In the genomic region with DNA sequence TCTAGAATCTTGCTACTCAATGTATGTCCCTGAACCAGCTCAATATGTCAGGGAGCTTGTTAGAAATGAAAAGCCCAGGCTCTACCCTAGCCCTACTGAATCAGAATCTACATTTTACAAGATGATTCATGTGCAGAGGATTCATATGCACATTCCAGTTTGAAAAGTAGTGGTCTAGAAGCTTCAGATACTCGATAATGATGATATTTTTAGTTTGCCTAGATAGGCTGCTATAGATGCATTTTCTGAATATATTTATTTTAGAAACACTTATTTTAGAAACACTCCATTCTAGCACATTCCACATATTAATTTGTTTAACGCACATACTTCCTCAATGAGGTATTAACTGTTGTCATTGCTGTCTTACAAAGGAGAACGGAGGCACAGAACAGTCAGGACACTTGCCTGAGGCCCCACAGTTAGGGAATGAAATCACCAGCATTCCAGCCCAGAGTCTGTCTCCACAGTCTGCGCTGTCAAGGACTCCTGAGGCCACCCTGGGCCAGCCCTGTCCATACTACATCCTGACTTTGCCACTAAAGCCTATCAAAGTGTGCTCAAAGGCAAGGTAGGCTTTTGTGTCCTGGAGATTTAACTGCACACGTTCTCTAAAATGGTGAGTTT, we compare ENCODE assay signal across 23 cellular contexts.
A peak's percentile ranks its signal among the peaks of the same experiment; 100 is the strongest.
DNase-seq lines count a peak whose midpoint lies in the region; ATAC-seq, FAIRE-seq and TF ChIP-seq lines count a peak whose summit lies in the region.
"Had no signal": no experiment of that assay in that cellular context is flagged by ENCODE, and none has a peak within 500 bp of the region (broad histone marks: within the 10 kb centered on the region; RNA-seq: fewer than 3 reads in every experiment).

No MANE protein-coding gene starts in this region.

- TF ChIP-seq CTCF in HepG2 (CRISPR knock-in tag; IDR thresholded peaks at IDR 0.05) (no peak), right lobe of liver (IDR thresholded peaks at IDR 0.05) (no peak)

- no TSS peak for BruUV-seq in HepG2 (replicated peaks; lab: Mats Ljungman, UMichigan)

- 30% methylated on average over 5 of the region's 5 CpGs for WGBS in HepG2 (ENCODE audit: low lambda C conversion rate)
- 83% methylated on average over 5 of the region's 5 CpGs for WGBS in right lobe of liver (ENCODE audit: insufficient coverage, low coverage, low lambda C conversion rate, missing lambda C conversion rate)

- H3K27ac ChIP-seq in HepG2 (ENCODE audit: extremely low read length, insufficient read depth, low read length) (no peak overlapping the region), right lobe of liver (no peak overlapping the region), SK-N-MC (peak overlapping the region; percentile 98)
- H3K27ac ChIP-seq: gastroesophageal sphincter, Peyer's patch, tibial artery had no signal

- no peak overlapping the region for H3K4me2 ChIP-seq in HepG2 (ENCODE audit: low read depth, low read length)

- no peak for TF ChIP-seq RAD21 in HepG2 (CRISPR knock-in tag; IDR thresholded peaks at IDR 0.05)

- H3K9ac ChIP-seq in HepG2 (ENCODE audit: insufficient read depth, low read depth, low read length), result no peak overlapping the region
- peak overlapping the region; percentile 66 for H3K9ac ChIP-seq in SK-N-MC (ENCODE audit: insufficient read length)

- no peaks in the 10 kb centered on the region for H3K79me2 ChIP-seq in HepG2 (ENCODE audit: insufficient read depth, low read length)

- no peak for TF ChIP-seq POLR2A in HepG2 (IDR thresholded peaks at IDR 0.05; ENCODE audit: insufficient read depth in 1 of 2, low read depth in 2 of 2, low read length in 2 of 2)
- TF ChIP-seq POLR2A in right lobe of liver (IDR thresholded peaks at IDR 0.05), result no peak

- no peak for FAIRE-seq in HepG2 (lab: Jason Lieb, UNC)
- no peak for FAIRE-seq in urothelium cell line (lab: Jason Lieb, UNC)

- H3K27me3 ChIP-seq in HepG2 (ENCODE audit: control insufficient read depth in 1 of 2, insufficient read depth in 2 of 2, low read length in 2 of 2) (peaks cover 0 to 24% of the 10 kb centered on the region in 2 experiments; a peak in 2 of 5 replicates), right lobe of liver (no peaks in the 10 kb centered on the region)
- H3K27me3 ChIP-seq: ascending aorta, gastroesophageal sphincter, Peyer's patch, tibial artery had no signal

- H4K20me1 ChIP-seq in HepG2 (ENCODE audit: insufficient read depth, low read length), result no peaks in the 10 kb centered on the region

- CTCF ChIA-PET in HepG2 (lab: Yijun Ruan, JAX; ENCODE audit: low intra/inter-chr PET ratio, low total read pairs), result no interaction called here

- intact Hi-C loops in HepG2 (cut with micrococcal nuclease; ENCODE audit: unreplicated experiment), result no loop called here
- intact Hi-C loops in right lobe of liver (cut with DNase I), result no loop called here

- H3K4me1 ChIP-seq in HepG2 (ENCODE audit: insufficient read depth, low read length), result no peaks in the 10 kb centered on the region
- no peaks in the 10 kb centered on the region for H3K4me1 ChIP-seq in right lobe of liver
- H3K4me1 ChIP-seq: gastroesophageal sphincter, Peyer's patch had no signal

- DNase-seq in HepG2 (ENCODE audit: low spot score) (no peak), right lobe of liver (no peak), SK-N-MC (ENCODE audit: low read depth, low spot score) (no peak), fibroblast of peridontal ligament (ENCODE audit: extremely low read depth) (peak; percentile 67), urothelium cell line (ENCODE audit: low spot score) (peak; percentile 32), SKM-1 (lab: John Stamatoyannopoulos, UW; ENCODE audit: unreplicated experiment) (no peak), Kasumi-1 (lab: John Stamatoyannopoulos, UW) (no peak)
- DNase-seq: 8988T; activated CD4-positive, alpha-beta T cell treated with anti-CD3 and anti-CD28 coated beads, Interleukin-2, amount 50 U/mL, for 1 hour; activated naive CD4-positive, alpha-beta T cell; CD4-positive, alpha-beta T cell; DND-41; KG1; mucosa of descending colon; NCI-H82; Peyer's patch; stimulated activated naive CD4-positive, alpha-beta T cell; tibial artery had no signal

- H3K9me3 ChIP-seq in HepG2 (ENCODE audit: low read length), result no peaks in the 10 kb centered on the region
- H3K9me3 ChIP-seq in right lobe of liver, result no peaks in the 10 kb centered on the region
- no peaks in the 10 kb centered on the region for H3K9me3 ChIP-seq in SK-N-MC (ENCODE audit: low read depth, low read length)
- H3K9me3 ChIP-seq: ascending aorta, gastroesophageal sphincter, mucosa of descending colon, Peyer's patch, tibial artery had no signal

- in situ Hi-C loops in HepG2 (cut with HindIII; ENCODE audit: extremely low pct_ligation_motif_present, low pct_unique_long_range_greater_than_20kb), result no loop called here

- POLR2A ChIA-PET in HepG2 (lab: Yijun Ruan, JAX), result no interaction called here

- no peak overlapping the region for H2AFZ ChIP-seq in HepG2 (ENCODE audit: low read length)

- peak; percentile 82 for ATAC-seq in HepG2
- no peak for ATAC-seq in right lobe of liver
- ATAC-seq in GM21619 (IDR thresholded peaks at IDR 0.05; ENCODE audit: unreplicated experiment), result no peak
- ATAC-seq: gastroesophageal sphincter, HCT116, left lobe of liver, mucosa of descending colon had no signal

- no peak overlapping the region for H3K4me3 ChIP-seq in HepG2 (replicated peaks in 1 of 3; ENCODE audit: insufficient read depth in 1 of 3, low read depth in 2 of 3, low read length in 3 of 3)
- no peak overlapping the region for H3K4me3 ChIP-seq in right lobe of liver
- no peak overlapping the region for H3K4me3 ChIP-seq in SK-N-MC
- H3K4me3 ChIP-seq: ascending aorta, gastroesophageal sphincter, mucosa of descending colon, Peyer's patch, tibial artery had no signal

- TF ChIP-seq EP300 in HepG2 (IDR thresholded peaks at IDR 0.05; ENCODE audit: low read depth in 2 of 2, low read length in 2 of 2) (no peak), HepG2 (CRISPR knock-in tag; IDR thresholded peaks at IDR 0.05; ENCODE audit: borderline replicate concordance) (no peak)

- H3K36me3 ChIP-seq in HepG2 (replicated peaks in 1 of 2; ENCODE audit: control insufficient read depth in 1 of 2, insufficient read depth in 2 of 2, low read length in 2 of 2) (no peaks in the 10 kb centered on the region), right lobe of liver (no peaks in the 10 kb centered on the region), SK-N-MC (ENCODE audit: insufficient read depth, low read length) (no peaks in the 10 kb centered on the region)
- H3K36me3 ChIP-seq: ascending aorta, gastroesophageal sphincter, Peyer's patch, tibial artery had no signal

TF ChIP-seq in HepG2, 621 proteins besides CTCF, POLR2A, EP300 and RAD21:
- peak; percentile 84 for TF ChIP-seq ZNF768 (CRISPR knock-in tag; IDR thresholded peaks at IDR 0.05)
- no peak for TF ChIP-seq GATAD1 (CRISPR knock-in tag; IDR thresholded peaks at IDR 0.05)
- TF ChIP-seq TEAD3 (CRISPR knock-in tag; optimal IDR thresholded peaks at IDR 0.05; ENCODE audit: borderline replicate concordance), result peak; percentile 36

Comparison
In these comparisons a context has a peak if more than half of its experiments do, and no peak if none do; other contexts are left out.
1. DNase-seq: peak in fibroblast of peridontal ligament (single experiment) and urothelium cell line (single experiment); none in HepG2 (single experiment), right lobe of liver (0 of 3), SK-N-MC (single experiment), SKM-1 (single experiment) and Kasumi-1 (0 of 2).